15 cellular contexts compared by ENCODE assay signal in the genomic region with DNA sequence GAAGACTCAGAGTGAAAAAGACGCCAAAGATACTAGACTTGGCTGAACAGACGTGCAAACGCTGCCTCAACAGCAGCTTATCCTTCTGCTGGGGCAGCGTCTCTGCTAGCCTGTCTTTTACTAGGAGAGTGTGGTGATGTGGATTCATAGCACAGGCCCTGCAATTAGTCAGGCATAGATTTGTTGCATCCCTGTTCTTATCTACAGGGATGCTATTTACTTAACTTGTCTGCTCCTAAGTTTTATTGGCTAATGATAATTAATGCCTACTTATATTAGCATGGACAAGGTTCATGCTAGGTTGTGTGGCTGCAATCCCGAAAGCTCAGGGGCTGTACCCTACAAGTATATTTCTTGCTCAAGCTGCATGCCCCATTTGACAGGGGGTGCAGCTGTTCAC.
DNase-seq lines count a peak whose midpoint lies in the region; FAIRE-seq and TF ChIP-seq lines count a peak whose summit lies in the region.
"Had no signal": no experiment of that assay in that cellular context is flagged by ENCODE, and none has a peak within 500 bp of the region (broad histone marks: within the 10 kb centered on the region; RNA-seq: fewer than 3 reads in every experiment).

No MANE protein-coding gene starts in this region.

- H3K23ac ChIP-seq in neuronal stem cell (ENCODE audit: low read depth, low read length, poor library complexity), result no peak overlapping the region

- POLR2A ChIA-PET in SK-N-SH (lab: Yijun Ruan, JAX), result no interaction called here

- no peaks in the 10 kb centered on the region for H3K79me1 ChIP-seq in neuronal stem cell (ENCODE audit: low read depth, low read length)

- no peaks in the 10 kb centered on the region for H3K9me3 Mint-ChIP-seq in nephron
- no peaks in the 10 kb centered on the region for H3K9me3 Mint-ChIP-seq in chondrocyte (ENCODE audit: low read depth)
- H3K9me3 Mint-ChIP-seq: H9 had no signal

- peak in 1 of 2 experiments; percentile 40; a peak in 1 of 4 replicates for TF ChIP-seq EP300 in SK-N-SH (IDR thresholded peaks at IDR 0.05; ENCODE audit: borderline replicate concordance in 1 of 2, low read depth in 1 of 2, low read length in 1 of 2)

- no peak overlapping the region for H3K4ac ChIP-seq in neuronal stem cell (ENCODE audit: low read length)

- TF ChIP-seq CTCF in 22Rv1 (IDR thresholded peaks at IDR 0.05), result no peak
- TF ChIP-seq CTCF in SK-N-SH (IDR thresholded peaks at IDR 0.05), result no peak
- TF ChIP-seq CTCF in nephron (IDR thresholded peaks at IDR 0.05; ENCODE audit: unreplicated experiment in 3 of 3), result no peak
- TF ChIP-seq CTCF in chondrocyte (IDR thresholded peaks at IDR 0.05), result no peak

- CTCF ChIA-PET in SK-N-SH (lab: Yijun Ruan, JAX), result interaction anchor here (0.8 to 1.2 kb wide), 2 partner anchors 15 to 101 kb away, joined by 3 read pairs; no protein-coding TSS in a partner anchor

- no peaks in the 10 kb centered on the region for H3K9me2 ChIP-seq in SK-N-SH

- no peaks in the 10 kb centered on the region for H3K9me3 ChIP-seq in SK-N-SH
- H3K9me3 ChIP-seq in small intestine (ENCODE audit: control insufficient read depth, low read depth), result no peaks in the 10 kb centered on the region
- no peaks in the 10 kb centered on the region for H3K9me3 ChIP-seq in neuronal stem cell (replicated peaks in 1 of 2; ENCODE audit: control insufficient read depth in 2 of 2, insufficient read depth in 1 of 2, low read depth in 1 of 2, low read length in 2 of 2)

- H2BK5ac ChIP-seq in neuronal stem cell (ENCODE audit: low read length), result no peak overlapping the region

- 23% methylated on average over 5 of the region's 5 CpGs for WGBS in SK-N-SH (ENCODE audit: low lambda C conversion rate)
- 24 to 48% (median 41%) methylated on average over 5 of the region's 5 CpGs for WGBS in small intestine, 3 donors
- WGBS in neuronal stem cell (ENCODE audit: extremely low coverage in 2 of 2, insufficient read length in 2 of 2, insufficient replicate concordance in 1 of 2), 2 donors, result no CpG with 5 or more reads among the region's 5 CpGs

- H2AK5ac ChIP-seq in neuronal stem cell (ENCODE audit: low read depth, low read length), result no peak overlapping the region

- no peak overlapping the region for H3K4me2 ChIP-seq in SK-N-SH
- H3K4me2 ChIP-seq in neuronal stem cell (ENCODE audit: insufficient read depth, low read length, poor library complexity, severe bottlenecking), result no peak overlapping the region

- no peak overlapping the region for H2BK15ac ChIP-seq in neuronal stem cell (ENCODE audit: low read length)

- H2AFZ ChIP-seq in SK-N-SH (ENCODE audit: low read depth) (no peak overlapping the region), neuronal stem cell (ENCODE audit: low read length) (no peak overlapping the region)

- H3K27ac Mint-ChIP-seq in nephron, result peak overlapping the region; percentile 84 to 95 (median 95)
- no peak overlapping the region for H3K27ac Mint-ChIP-seq in chondrocyte (ENCODE audit: unreplicated experiment)
- H3K27ac Mint-ChIP-seq: CD4-positive, alpha-beta memory T cell had no signal

- no peak for FAIRE-seq in small intestine (lab: Jason Lieb, UNC)
- FAIRE-seq: GM12878, GM18507 had no signal

- H3K36me3 ChIP-seq in SK-N-SH (replicated peaks in 1 of 2; ENCODE audit: control insufficient read depth in 1 of 2, insufficient read depth in 2 of 2, low read length in 1 of 2), result no peaks in the 10 kb centered on the region
- no peaks in the 10 kb centered on the region for H3K36me3 ChIP-seq in small intestine (ENCODE audit: control insufficient read depth in 2 of 2, insufficient read depth in 2 of 2, low read length in 2 of 2)
- no peaks in the 10 kb centered on the region for H3K36me3 ChIP-seq in neuronal stem cell (replicated peaks in 1 of 2; ENCODE audit: control insufficient read depth in 2 of 2, insufficient read depth in 2 of 2, low read length in 2 of 2)

- no peak for TF ChIP-seq RAD21 in SK-N-SH (IDR thresholded peaks at IDR 0.05; ENCODE audit: low read length)

- H4K91ac ChIP-seq in neuronal stem cell (ENCODE audit: low read depth, low read length, poor library complexity), result no peak overlapping the region

- no peaks in the 10 kb centered on the region for H4K20me1 ChIP-seq in SK-N-SH (ENCODE audit: insufficient read depth)

- H3K4me3 Mint-ChIP-seq in nephron (no peak overlapping the region), chondrocyte (ENCODE audit: unreplicated experiment) (no peak overlapping the region)
- H3K4me3 Mint-ChIP-seq: CD4-positive, alpha-beta memory T cell; H9 had no signal

- H3K4me3 ChIP-seq in SK-N-SH (ENCODE audit: low read depth in 2 of 2, low read length in 1 of 2) (no peak overlapping the region), small intestine (ENCODE audit: low read depth in 1 of 2, low read length in 2 of 2) (no peak overlapping the region), neuronal stem cell (ENCODE audit: low read length in 2 of 2) (no peak overlapping the region)
- H3K4me3 ChIP-seq: GM12878 had no signal

- no peak overlapping the region for H3K18ac ChIP-seq in neuronal stem cell (ENCODE audit: low read length)

- no peak overlapping the region for H2BK120ac ChIP-seq in neuronal stem cell (ENCODE audit: low read depth, low read length)

- H2BK12ac ChIP-seq in neuronal stem cell (ENCODE audit: low read length), result no peak overlapping the region

- H3K14ac ChIP-seq in neuronal stem cell (ENCODE audit: low read length), result no peak overlapping the region

- H3K27ac ChIP-seq in 22Rv1, result peak overlapping the region; percentile 80
- no peak overlapping the region for H3K27ac ChIP-seq in SK-N-SH (ENCODE audit: low read depth in 2 of 2, low read length in 1 of 2)
- no peak overlapping the region for H3K27ac ChIP-seq in small intestine (ENCODE audit: low read depth in 1 of 2, low read length in 1 of 2)
- no peak overlapping the region for H3K27ac ChIP-seq in caudate nucleus (ENCODE audit: low read depth, low read length)
- H3K27ac ChIP-seq in neuronal stem cell (replicated peaks; ENCODE audit: low read length), result no peak overlapping the region

- peaks cover 23% of the 10 kb centered on the region for H3K4me1 Mint-ChIP-seq in nephron
- H3K4me1 Mint-ChIP-seq in chondrocyte (ENCODE audit: low read depth), result no peaks in the 10 kb centered on the region
- H3K4me1 Mint-ChIP-seq: CD4-positive, alpha-beta memory T cell had no signal

- H3K9ac ChIP-seq in SK-N-SH, result no peak overlapping the region
- H3K9ac ChIP-seq in neuronal stem cell (ENCODE audit: low read depth, low read length, poor library complexity), result no peak overlapping the region

- peaks cover 0 to 9% of the 10 kb centered on the region in 2 experiments; a peak in 1 of 4 replicates for H3K4me1 ChIP-seq in SK-N-SH (ENCODE audit: control insufficient read depth in 1 of 2, insufficient read depth in 2 of 2, low read depth in 1 of 2, low read length in 1 of 2)
- H3K4me1 ChIP-seq in small intestine (ENCODE audit: control insufficient read depth in 2 of 2, insufficient read depth in 1 of 2, low read depth in 1 of 2, low read length in 1 of 2), result no peaks in the 10 kb centered on the region
- peaks cover 0 to 5% of the 10 kb centered on the region in 2 donors for H3K4me1 ChIP-seq in neuronal stem cell (ENCODE audit: control insufficient read depth in 2 of 2, insufficient read depth in 1 of 2, low read depth in 1 of 2, low read length in 2 of 2)

- no peaks in the 10 kb centered on the region for H3K36me3 Mint-ChIP-seq in nephron (ENCODE audit: low read depth)
- H3K36me3 Mint-ChIP-seq in chondrocyte (ENCODE audit: low read depth), result no peaks in the 10 kb centered on the region
- H3K36me3 Mint-ChIP-seq: CD4-positive, alpha-beta memory T cell had no signal

- DNase-seq in SK-N-SH (peak; percentile 45), small intestine (peak; percentile 56), caudate nucleus (lab: John Stamatoyannopoulos, UW) (no peak), chondrocyte (ENCODE audit: low spot score) (no peak), neuronal stem cell (ENCODE audit: low spot score) (no peak)
- DNase-seq: ACHN; C1 segment of cervical spinal cord; CD4-positive, alpha-beta memory T cell; DMS79; GOT3; H9 had no signal

- no peak overlapping the region for H4K8ac ChIP-seq in neuronal stem cell (ENCODE audit: low read depth, low read length)

- H3K27me3 ChIP-seq in SK-N-SH (ENCODE audit: insufficient read depth) (no peaks in the 10 kb centered on the region), small intestine (ENCODE audit: control insufficient read depth in 2 of 2, insufficient read depth in 2 of 2, low read length in 2 of 2) (no peaks in the 10 kb centered on the region), neuronal stem cell (ENCODE audit: control insufficient read depth in 3 of 3, insufficient read depth in 3 of 3, low read depth in 1 of 3, low read length in 3 of 3) (no peaks in the 10 kb centered on the region)

- no peaks in the 10 kb centered on the region for H3K79me2 ChIP-seq in SK-N-SH (ENCODE audit: insufficient read depth)

- H3F3A ChIP-seq in SK-N-SH (replicated peaks; ENCODE audit: insufficient read depth), result no peaks in the 10 kb centered on the region

- H3K27me3 Mint-ChIP-seq in nephron (ENCODE audit: low read depth), result no peaks in the 10 kb centered on the region
- no peaks in the 10 kb centered on the region for H3K27me3 Mint-ChIP-seq in chondrocyte (ENCODE audit: low read depth)
- H3K27me3 Mint-ChIP-seq: CD4-positive, alpha-beta memory T cell had no signal

TF ChIP-seq in SK-N-SH, 30 proteins besides CTCF, POLR2A, EP300 and RAD21:
- peak; percentile 67; the same call in 1 of the 2 replicates for TF ChIP-seq RCOR1 (IDR thresholded peaks at IDR 0.05; ENCODE audit: low read length)
- no peak for TF ChIP-seq POLR2AphosphoS5 (IDR thresholded peaks at IDR 0.05; ENCODE audit: low read depth, low read length)
- TF ChIP-seq GATA2 (CRISPR knock-in tag; IDR thresholded peaks at IDR 0.05), result peak; percentile 75

Comparison
In these comparisons a context has a peak if more than half of its experiments do, and no peak if none do; other contexts are left out.
1. DNase-seq: peak in SK-N-SH (single experiment) and small intestine (single experiment); none in caudate nucleus (0 of 61), chondrocyte (single experiment) and neuronal stem cell (single experiment).